21 cellular contexts compared by ENCODE assay signal in the genomic region with DNA sequence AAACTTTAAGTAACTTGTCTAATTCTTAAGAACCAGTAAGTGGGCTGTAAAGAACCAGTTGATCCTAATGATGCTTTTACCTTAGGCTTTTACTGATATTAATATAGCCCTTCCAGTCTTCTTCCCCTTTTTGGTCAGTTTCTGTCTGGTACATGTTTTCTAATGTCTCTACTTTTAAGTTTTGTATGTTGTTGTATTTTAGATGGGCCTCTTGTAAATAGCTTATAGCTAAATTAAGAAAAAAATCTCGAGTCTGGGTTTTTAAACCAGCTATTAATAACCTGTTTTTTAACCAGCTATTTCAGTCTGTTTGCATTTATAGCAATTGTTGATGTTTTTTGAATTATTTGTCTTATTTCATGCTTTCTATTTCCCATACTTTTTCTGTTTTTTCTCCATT.
DNase-seq lines count a peak whose midpoint lies in the region; ATAC-seq and TF ChIP-seq lines count a peak whose summit lies in the region.
"Had no signal": no experiment of that assay in that cellular context is flagged by ENCODE, and none has a peak within 500 bp of the region (broad histone marks: within the 10 kb centered on the region; RNA-seq: fewer than 3 reads in every experiment).

No MANE protein-coding gene starts in this region.

- no peak for DNase-seq in activated T-cell treated with anti-CD3 and anti-CD28 coated beads, Interleukin-2, amount 50 U/mL, for 72 hours
- no peak for DNase-seq in activated T-cell treated with anti-CD3 and anti-CD28 coated beads, Interleukin-2, amount 50 U/mL, for 1 hour
- no peak for DNase-seq in NCI-H187 (lab: John Stamatoyannopoulos, UW)
- no peak for DNase-seq in adrenal gland
- no peak for DNase-seq in mucosa of descending colon
- DNase-seq: activated CD8-positive, alpha-beta memory T cell treated with anti-CD3 and anti-CD28 coated beads, Interleukin-2, amount 50 U/mL, for 48 hours; caudate nucleus; KG1; left lung; NCI-H1105 treated with DMSO at 0.1 percent for 48 hours; NCI-H526; nucleus accumbens; PC-9; stimulated activated naive CD8-positive, alpha-beta T cell treated with anti-CD3 and anti-CD28 coated beads, Interleukin-15, Interleukin-2, amounts not matched to agents 100 U/mL and 50 U/mL, for 24 hours; T-helper 9 cell; trophoblast cell had no signal

- peak overlapping the region; percentile 96 for H3K27ac Mint-ChIP-seq in activated T-cell treated with anti-CD3 and anti-CD28 coated beads, Interleukin-2, amount 50 U/mL, for 72 hours
- H3K27ac Mint-ChIP-seq in activated naive CD8-positive, alpha-beta T cell = peak overlapping the region; percentile 92
- peak overlapping the region; percentile 7 for H3K27ac Mint-ChIP-seq in stimulated activated memory B cell treated with anti-CD40 and anti-IgM and Interleukin-4, amounts not matched to agents 10 μg/mL and 1 μg/mL and 100 μg/mL, for 72 hours

- peaks cover 5% of the 10 kb centered on the region; the same call in 1 of the 2 replicates for H3K36me3 ChIP-seq in KOPT-K1 (ENCODE audit: insufficient read depth, low read length)
- H3K36me3 ChIP-seq in adrenal gland (replicated peaks in 1 of 2) = no peaks in the 10 kb centered on the region
- H3K36me3 ChIP-seq in mucosa of descending colon (ENCODE audit: low read depth) = no peaks in the 10 kb centered on the region
- H3K36me3 ChIP-seq: esophagus muscularis mucosa, left lung had no signal

- H3K9me3 Mint-ChIP-seq in activated T-cell treated with anti-CD3 and anti-CD28 coated beads, Interleukin-2, amount 50 U/mL, for 72 hours = peaks cover 9 to 12% of the 10 kb centered on the region in 2 donors
- H3K9me3 Mint-ChIP-seq in activated naive CD8-positive, alpha-beta T cell (ENCODE audit: low read depth) = peaks cover 12% of the 10 kb centered on the region
- H3K9me3 Mint-ChIP-seq in stimulated activated memory B cell treated with anti-CD40 and anti-IgM and Interleukin-4, amounts not matched to agents 10 μg/mL and 1 μg/mL and 100 μg/mL, for 72 hours = peaks cover 14% of the 10 kb centered on the region

- no peak overlapping the region for H3K4me3 ChIP-seq in adrenal gland
- H3K4me3 ChIP-seq in mucosa of descending colon = no peak overlapping the region
- H3K4me3 ChIP-seq: esophagus muscularis mucosa, left lung, PC-9 had no signal

- H3K9me3 ChIP-seq in KOPT-K1 (ENCODE audit: insufficient read depth, low read length, poor library complexity, severe bottlenecking) (peaks cover 18% of the 10 kb centered on the region), adrenal gland (replicated peaks in 1 of 3) (peaks cover 0 to 6% (median 0%) of the 10 kb centered on the region in 3 donors), mucosa of descending colon (no peaks in the 10 kb centered on the region)

- H3K36me3 Mint-ChIP-seq in activated T-cell treated with anti-CD3 and anti-CD28 coated beads, Interleukin-2, amount 50 U/mL, for 72 hours (ENCODE audit: insufficient read depth in 2 of 2) = peaks cover 15 to 24% of the 10 kb centered on the region in 2 donors
- H3K36me3 Mint-ChIP-seq in activated naive CD8-positive, alpha-beta T cell = peaks cover 18% of the 10 kb centered on the region
- H3K36me3 Mint-ChIP-seq in stimulated activated memory B cell treated with anti-CD40 and anti-IgM and Interleukin-4, amounts not matched to agents 10 μg/mL and 1 μg/mL and 100 μg/mL, for 72 hours = peaks cover 34% of the 10 kb centered on the region

- intact Hi-C loops in adrenal gland (cut with DNase I) (no loop called here), mucosa of descending colon (cut with DNase I, micrococcal nuclease) (no loop called here)

- ATAC-seq in activated T-cell treated with anti-CD3 and anti-CD28 coated beads, Interleukin-2, amount 50 U/mL, for 72 hours (replicated peaks in 1 of 2) = no peak
- peak; percentile 48 for ATAC-seq in stimulated activated memory B cell treated with anti-CD40 and anti-IgM and Interleukin-4, amounts not matched to agents 10 μg/mL and 1 μg/mL and 100 μg/mL, for 72 hours
- no peak for ATAC-seq in mucosa of descending colon
- ATAC-seq: HCT116; left lung; stimulated activated naive CD8-positive, alpha-beta T cell treated with anti-CD3 and anti-CD28 coated beads, Interleukin-15, Interleukin-2, amounts not matched to agents 100 U/mL and 50 U/mL, for 24 hours had no signal

- peaks cover 54% of the 10 kb centered on the region for H3K4me1 Mint-ChIP-seq in activated T-cell treated with anti-CD3 and anti-CD28 coated beads, Interleukin-2, amount 50 U/mL, for 72 hours (ENCODE audit: low read depth)
- H3K4me1 Mint-ChIP-seq in activated naive CD8-positive, alpha-beta T cell (ENCODE audit: low read depth) = peaks cover 84% of the 10 kb centered on the region
- H3K4me1 Mint-ChIP-seq in stimulated activated memory B cell treated with anti-CD40 and anti-IgM and Interleukin-4, amounts not matched to agents 10 μg/mL and 1 μg/mL and 100 μg/mL, for 72 hours = peaks cover 30% of the 10 kb centered on the region

- 49 to 55% (median 53%) methylated on average over 1 of the region's 1 CpG for WGBS in adrenal gland, 4 donors

- H3K4me1 ChIP-seq in adrenal gland (replicated peaks in 1 of 2) (no peaks in the 10 kb centered on the region), mucosa of descending colon (ENCODE audit: low read depth) (no peaks in the 10 kb centered on the region)
- H3K4me1 ChIP-seq: left lung had no signal

- TF ChIP-seq CTCF in adrenal gland (IDR thresholded peaks at IDR 0.05) = no peak
- TF ChIP-seq CTCF in mucosa of descending colon (IDR thresholded peaks at IDR 0.05) = no peak

- peak overlapping the region; percentile 92 for H3K27ac ChIP-seq in KOPT-K1 (ENCODE audit: low read depth, low read length, poor library complexity, severe bottlenecking)
- no peak overlapping the region for H3K27ac ChIP-seq in adrenal gland
- H3K27ac ChIP-seq: esophagus muscularis mucosa, left lung, PC-9 had no signal

- peak overlapping the region in 1 of 2 donors; percentile 11 for H3K4me3 Mint-ChIP-seq in activated T-cell treated with anti-CD3 and anti-CD28 coated beads, Interleukin-2, amount 50 U/mL, for 72 hours
- no peak overlapping the region for H3K4me3 Mint-ChIP-seq in activated naive CD8-positive, alpha-beta T cell
- H3K4me3 Mint-ChIP-seq in stimulated activated memory B cell treated with anti-CD40 and anti-IgM and Interleukin-4, amounts not matched to agents 10 μg/mL and 1 μg/mL and 100 μg/mL, for 72 hours = no peak overlapping the region

- H3K27me3 ChIP-seq in adrenal gland = no peaks in the 10 kb centered on the region
- H3K27me3 ChIP-seq: esophagus muscularis mucosa, left lung had no signal

- TF ChIP-seq POLR2A in adrenal gland (IDR thresholded peaks at IDR 0.05) = no peak

- H3K27me3 Mint-ChIP-seq in activated T-cell treated with anti-CD3 and anti-CD28 coated beads, Interleukin-2, amount 50 U/mL, for 72 hours (ENCODE audit: low read depth) = no peaks in the 10 kb centered on the region
- H3K27me3 Mint-ChIP-seq in activated naive CD8-positive, alpha-beta T cell = no peaks in the 10 kb centered on the region
- H3K27me3 Mint-ChIP-seq in stimulated activated memory B cell treated with anti-CD40 and anti-IgM and Interleukin-4, amounts not matched to agents 10 μg/mL and 1 μg/mL and 100 μg/mL, for 72 hours = no peaks in the 10 kb centered on the region

Comparison
In these comparisons a context has a peak if more than half of its experiments do, and no peak if none do; other contexts are left out.
1. H3K27ac Mint-ChIP-seq: peak in every context shown above with its lines; median percentile 96 in activated T-cell treated with anti-CD3 and anti-CD28 coated beads, Interleukin-2, amount 50 U/mL, for 72 hours; 92 in activated naive CD8-positive, alpha-beta T cell; 7 in stimulated activated memory B cell treated with anti-CD40 and anti-IgM and Interleukin-4, amounts not matched to agents 10 μg/mL and 1 μg/mL and 100 μg/mL, for 72 hours.